In genomic region chr2:74529357-74530238, GRCh38 we compare ENCODE assay signal across 1 cellular context.
TF ChIP-seq lines count a peak whose summit lies in the region.

AUP1 (minus strand) TSS chr2:74529706; CDS start chr2:74529629, 77 bp downstream.
HTRA2 (plus strand) TSS chr2:74529933; CDS start chr2:74530007, 74 bp downstream.

TF ChIP-seq in K562, 482 proteins besides CTCF, POLR2A, EP300 and RAD21 (continued from another document and continues in another):
- TF ChIP-seq RREB1 (CRISPR knock-in tag; IDR thresholded peaks at IDR 0.05) (no peak), MEIS2 (IDR thresholded peaks at IDR 0.05; ENCODE audit: partially characterized antibody) (no peak), MEF2A (IDR thresholded peaks at IDR 0.05; ENCODE audit: control insufficient read depth, low read depth, low read length) (no peak), RBM22 (IDR thresholded peaks at IDR 0.05; ENCODE audit: low read depth, low read length, poor library complexity, severe bottlenecking) (peak; percentile 89), ZBTB26 (CRISPR knock-in tag; IDR thresholded peaks at IDR 0.05) (no peak), ZC3H11A (IDR thresholded peaks at IDR 0.05; ENCODE audit: low read depth, low read length) (no peak), ZSCAN32 (CRISPR knock-in tag; IDR thresholded peaks at IDR 0.05) (no peak), SMAD2 (IDR thresholded peaks at IDR 0.05; ENCODE audit: low read depth, low read length) (no peak), ZNF507 (tag; conservative IDR thresholded peaks at IDR 0.05) (no peak), CBFB (CRISPR knock-in tag; IDR thresholded peaks at IDR 0.05) (no peak; the same call in 1 of the 2 replicates), TAF9B (IDR thresholded peaks at IDR 0.05; ENCODE audit: partially characterized antibody) (peak; percentile 94), HIVEP1 (CRISPR knock-in tag; IDR thresholded peaks at IDR 0.05) (no peak), ELK1 (CRISPR knock-in tag; IDR thresholded peaks at IDR 0.05) (no peak), PHF20 (IDR thresholded peaks at IDR 0.05; ENCODE audit: partially characterized antibody) (peak; percentile 87), UBTF (IDR thresholded peaks at IDR 0.05; ENCODE audit: borderline replicate concordance in 1 of 2, low read depth in 2 of 2, low read length in 2 of 2) (0 out of 4 replicates have a peak, but pooled peaks of 1 of the 2 experiments have one; percentile 34), ZBTB7A (IDR thresholded peaks at IDR 0.05; ENCODE audit: borderline replicate concordance, control insufficient read depth, low read depth, low read length) (peak; percentile 99), ATF7 (IDR thresholded peaks at IDR 0.05) (peak; percentile 75), BRCA1 (IDR thresholded peaks at IDR 0.05) (no peak), BRCA1 (CRISPR knock-in tag; IDR thresholded peaks at IDR 0.05) (no peak), KDM5B (IDR thresholded peaks at IDR 0.05; ENCODE audit: insufficient replicate concordance, low read depth, low read length) (peak; percentile 81), PYGO2 (tag; IDR thresholded peaks at IDR 0.05) (no peak), STAG1 (CRISPR knock-in tag; IDR thresholded peaks at IDR 0.05; ENCODE audit: borderline replicate concordance) (no peak), IRF2 (CRISPR knock-in tag; IDR thresholded peaks at IDR 0.05) (no peak), KHSRP (IDR thresholded peaks at IDR 0.05) (no peak), ZNF232 (CRISPR knock-in tag; IDR thresholded peaks at IDR 0.05) (0 out of 2 replicates have a peak, but pooled peaks have one; percentile 1), ARID3B (CRISPR knock-in tag; IDR thresholded peaks at IDR 0.05; ENCODE audit: borderline replicate concordance) (no peak), ZNF175 (CRISPR knock-in tag; IDR thresholded peaks at IDR 0.05; ENCODE audit: low read depth) (peak; percentile 56; the same call in 1 of the 2 replicates), ETV5 (CRISPR knock-in tag; IDR thresholded peaks at IDR 0.05; ENCODE audit: low read depth) (peak; percentile 83), SMARCE1 (IDR thresholded peaks at IDR 0.05) (0 out of 2 replicates have a peak, but pooled peaks have one; percentile 14), CHD7 (IDR thresholded peaks at IDR 0.05; ENCODE audit: low read depth, low read length) (no peak), MYNN (IDR thresholded peaks at IDR 0.05) (no peak; the same call in 1 of the 2 replicates), MYNN (CRISPR knock-in tag; IDR thresholded peaks at IDR 0.05) (no peak), LCOR (CRISPR knock-in tag; IDR thresholded peaks at IDR 0.05) (peak; percentile 61; the same call in 1 of the 2 replicates), POU5F1 (IDR thresholded peaks at IDR 0.05; ENCODE audit: borderline replicate concordance, low read depth, low read length, partially characterized antibody) (peak; percentile 72), MAZ (CRISPR knock-in tag; conservative IDR thresholded peaks at IDR 0.05 in 1 of 2, IDR thresholded peaks at IDR 0.05 in 1 of 2) (peak in 1 of 2 experiments; percentile 80; a peak in 1 of 4 replicates), GATA2 (CRISPR knock-in tag; IDR thresholded peaks at IDR 0.05) (no peak), DDX20 (tag; IDR thresholded peaks at IDR 0.05; ENCODE audit: low read depth) (no peak)
